ENCODE assay signal across 8 cellular contexts in genomic region chr1:226643167-226643566, GRCh38.
DNase-seq lines count a peak whose midpoint lies in the region; ATAC-seq, FAIRE-seq and TF ChIP-seq lines count a peak whose summit lies in the region.

No MANE protein-coding gene starts in this region.

- H2BK120ac ChIP-seq in H1 (replicated peaks; ENCODE audit: low read depth, low read length): no peak overlapping the region

- H3K4me3 ChIP-seq in BLaER1 treated with 17β-estradiol and CSF1 and Interleukin-3, amounts not matched to agents 10 nM and 100 nM: peak overlapping the region in 4 of 10 experiments; percentile 10 to 37 (median 30); a peak in 3 of 20 replicates
- H3K4me3 ChIP-seq in H1 (ENCODE audit: extremely low read depth in 1 of 4, insufficient read depth in 2 of 4, low read depth in 3 of 4, low read length in 4 of 4): no peak overlapping the region

- no peak for TF ChIP-seq RAD21 in H1 (IDR thresholded peaks at IDR 0.05 in 1 of 2, conservative IDR thresholded peaks at IDR 0.05 in 1 of 2; ENCODE audit: low read depth in 2 of 2, low read length in 2 of 2)

- no peaks in the 10 kb centered on the region for H3K79me1 ChIP-seq in H1 (ENCODE audit: low read depth, low read length)

- TF ChIP-seq EP300 in H1 (IDR thresholded peaks at IDR 0.05; ENCODE audit: borderline replicate concordance in 1 of 2, low read depth in 2 of 2, low read length in 2 of 2): no peak

- H3K27ac ChIP-seq in BLaER1 treated with 17β-estradiol and CSF1 and Interleukin-3, amounts not matched to agents 10 nM and 100 nM: peak overlapping the region; percentile 7 to 78 (median 66); a peak in 21 of 22 replicates
- no peak overlapping the region for H3K27ac ChIP-seq in H1 (ENCODE audit: low read depth, low read length)

- no peak overlapping the region for H3K4ac ChIP-seq in H1 (replicated peaks; ENCODE audit: insufficient read length, low read depth, low read length)

- no peak overlapping the region for H3K18ac ChIP-seq in H1 (ENCODE audit: extremely low read depth, low read length)

- H3K4me2 ChIP-seq in BLaER1 treated with 17β-estradiol and CSF1 and Interleukin-3, amounts not matched to agents 10 nM and 100 nM: peak overlapping the region; percentile 80 to 95 (median 91)
- H3K4me2 ChIP-seq in H1 (ENCODE audit: insufficient read depth in 1 of 2, low read depth in 2 of 2, low read length in 2 of 2): no peak overlapping the region; a peak in 1 of 4 replicates

- H3K14ac ChIP-seq in H1 (ENCODE audit: insufficient read length): no peak overlapping the region

- POLR2A ChIA-PET in H1 (lab: Charles Lee; ENCODE audit: partially characterized antibody): no interaction called here

- peak overlapping the region; percentile 72; the same call in 1 of the 2 replicates for H2BK20ac ChIP-seq in H1 (ENCODE audit: low read length)

- DNase-seq in HPDE6-E6E7 (ENCODE audit: extremely low spot score) (peak; percentile 98), H1 (ENCODE audit: low read depth in 1 of 2, low spot score in 2 of 2) (no peak), renal cortical epithelial cell (ENCODE audit: low read depth) (peak; percentile 75), NAMALWA (ENCODE audit: low spot score) (no peak), mucosa of gallbladder (ENCODE audit: low spot score) (no peak)
- peak; percentile 46 for DNase-seq in activated CD4-positive, alpha-beta T cell treated with anti-CD3 and anti-CD28 coated beads for 1 hour

- H2AFZ ChIP-seq in H1 (ENCODE audit: low read length): no peak overlapping the region

- 0 out of 2 replicates have a peak overlapping the region, but pooled peaks have one; percentile 7 for H2BK5ac ChIP-seq in H1 (ENCODE audit: low read depth, low read length)

- TF ChIP-seq POLR2A in H1 (IDR thresholded peaks at IDR 0.05; ENCODE audit: control extremely low read depth in 1 of 2, low read depth in 2 of 2, low read length in 2 of 2): no peak

- H4K91ac ChIP-seq in H1 (replicated peaks; ENCODE audit: insufficient read length, low read length): no peak overlapping the region

- CTCF ChIA-PET in H1 (lab: Charles Lee; ENCODE audit: partially characterized antibody): interaction anchor here (0.9 to 3.9 kb wide), 6 partner anchors 9 to 186 kb away, joined by 3 to 17 read pairs (median 6); no protein-coding TSS in a partner anchor

- H4K5ac ChIP-seq in H1 (ENCODE audit: insufficient read length, low read depth, low read length): no peak overlapping the region

- peaks cover 4 to 84% (median 22%) of the 10 kb centered on the region in 11 experiments; a peak in 17 of 22 replicates for H4K20me1 ChIP-seq in BLaER1 treated with 17β-estradiol and CSF1 and Interleukin-3, amounts not matched to agents 10 nM and 100 nM
- no peaks in the 10 kb centered on the region for H4K20me1 ChIP-seq in H1 (replicated peaks in 1 of 2; ENCODE audit: control insufficient read depth in 1 of 2, insufficient read depth in 2 of 2, low read length in 2 of 2)

- no peak for FAIRE-seq in H1 (lab: Jason Lieb, UNC)

- no peaks in the 10 kb centered on the region for H3K27me3 ChIP-seq in BLaER1 treated with 17β-estradiol and CSF1 and Interleukin-3, amounts not matched to agents 10 nM and 100 nM
- no peaks in the 10 kb centered on the region; a peak in 1 of 7 replicates for H3K27me3 ChIP-seq in H1 (replicated peaks in 1 of 4; ENCODE audit: control insufficient read depth in 3 of 4, extremely low read depth in 1 of 4, insufficient read depth in 3 of 4, low read length in 3 of 4)

- H3K79me2 ChIP-seq in H1 (ENCODE audit: control insufficient read depth in 1 of 2, insufficient read depth in 2 of 2, low read length in 2 of 2): no peaks in the 10 kb centered on the region

- no peak overlapping the region for H3K56ac ChIP-seq in H1 (replicated peaks; ENCODE audit: insufficient read length, low read depth, low read length)

- H3K9me3 ChIP-seq in BLaER1 treated with 17β-estradiol and CSF1 and Interleukin-3, amounts not matched to agents 10 nM and 100 nM (replicated peaks in 1 of 11): no peaks in the 10 kb centered on the region
- no peaks in the 10 kb centered on the region for H3K9me3 ChIP-seq in H1 (ENCODE audit: insufficient read depth in 2 of 2, low read depth in 1 of 2, low read length in 1 of 2)

- peaks cover 66 to 86% (median 79%) of the 10 kb centered on the region in 10 experiments for H3K4me1 ChIP-seq in BLaER1 treated with 17β-estradiol and CSF1 and Interleukin-3, amounts not matched to agents 10 nM and 100 nM
- peaks cover 0 to 3% (median 1%) of the 10 kb centered on the region in 4 experiments; a peak in 1 of 7 replicates for H3K4me1 ChIP-seq in H1 (replicated peaks in 1 of 4; ENCODE audit: control insufficient read depth in 3 of 4, insufficient read depth in 4 of 4, low read length in 3 of 4)

- no peak overlapping the region for H4K8ac ChIP-seq in H1 (ENCODE audit: extremely low read depth, insufficient read depth, low read length)

- WGBS in H1 (ENCODE audit: extremely low coverage in 1 of 2, insufficient coverage in 1 of 2, insufficient read length in 1 of 2, insufficient replicate concordance in 2 of 2, low coverage in 1 of 2, low lambda C conversion rate in 2 of 2, missing lambda C conversion rate in 1 of 2), 2 experiments: 90% methylated on average over 9 of the region's 9 CpGs; no CpG with 5 or more reads in 1 of the 2 experiments

- no peaks in the 10 kb centered on the region for H3K23me2 ChIP-seq in H1 (ENCODE audit: low read depth, low read length)

- H2BK15ac ChIP-seq in H1 (ENCODE audit: low read length): no peak overlapping the region

- H3K23ac ChIP-seq in H1 (ENCODE audit: insufficient read length): no peak overlapping the region

- H2BK12ac ChIP-seq in H1 (ENCODE audit: low read depth, low read length): no peak overlapping the region

- TF ChIP-seq CTCF in H1 (IDR thresholded peaks at IDR 0.05; ENCODE audit: control extremely low read depth in 1 of 3, insufficient read depth in 1 of 3, low read depth in 1 of 3, low read length in 3 of 3): no peak

- H3K36me3 ChIP-seq in BLaER1 treated with 17β-estradiol and CSF1 and Interleukin-3, amounts not matched to agents 10 nM and 100 nM: peaks cover 29 to 59% (median 47%) of the 10 kb centered on the region in 11 experiments; a peak in 21 of 22 replicates
- H3K36me3 ChIP-seq in H1 (ENCODE audit: control insufficient read depth in 2 of 4, insufficient read depth in 4 of 4, low read length in 3 of 4): no peaks in the 10 kb centered on the region

- ATAC-seq in GM21367 (IDR thresholded peaks at IDR 0.05; ENCODE audit: unreplicated experiment): peak; percentile 56

- H3K9ac ChIP-seq in BLaER1 treated with 17β-estradiol and CSF1 and Interleukin-3, amounts not matched to agents 10 nM and 100 nM: peak overlapping the region; percentile 33 to 73 (median 61); a peak in 21 of 22 replicates
- H3K9ac ChIP-seq in H1 (replicated peaks in 1 of 4; ENCODE audit: extremely low read depth in 1 of 4, low read depth in 3 of 4, low read length in 3 of 4): no peak overlapping the region

- H2AK5ac ChIP-seq in H1 (ENCODE audit: low read depth, low read length): no peak overlapping the region

TF ChIP-seq in H1, 55 proteins besides CTCF, POLR2A, EP300 and RAD21:
- TF ChIP-seq EGR1 (IDR thresholded peaks at IDR 0.05; ENCODE audit: borderline replicate concordance, low read depth, low read length) (0 out of 2 replicates have a peak, but pooled peaks have one; percentile 18), HDAC2 (IDR thresholded peaks at IDR 0.05; ENCODE audit: borderline replicate concordance in 1 of 2, low read depth in 2 of 2, low read length in 2 of 2) (no peak), GTF2F1 (IDR thresholded peaks at IDR 0.05; ENCODE audit: borderline replicate concordance, low read depth, low read length) (no peak)

Comparison
In these comparisons a context has a peak if more than half of its experiments do, and no peak if none do; other contexts are left out.
1. H3K4me2 ChIP-seq: peak in BLaER1 treated with 17β-estradiol and CSF1 and Interleukin-3, amounts not matched to agents 10 nM and 100 nM (11 of 11); none in H1 (0 of 2).
2. H3K9ac ChIP-seq: peak in BLaER1 treated with 17β-estradiol and CSF1 and Interleukin-3, amounts not matched to agents 10 nM and 100 nM (11 of 11); none in H1 (0 of 4).
3. DNase-seq: peak in HPDE6-E6E7 (single experiment), activated CD4-positive, alpha-beta T cell treated with anti-CD3 and anti-CD28 coated beads for 1 hour (single experiment) and renal cortical epithelial cell (single experiment); none in H1 (0 of 2), NAMALWA (single experiment) and mucosa of gallbladder (single experiment).